ENCODE assay signal across 19 cellular contexts in the genomic region with DNA sequence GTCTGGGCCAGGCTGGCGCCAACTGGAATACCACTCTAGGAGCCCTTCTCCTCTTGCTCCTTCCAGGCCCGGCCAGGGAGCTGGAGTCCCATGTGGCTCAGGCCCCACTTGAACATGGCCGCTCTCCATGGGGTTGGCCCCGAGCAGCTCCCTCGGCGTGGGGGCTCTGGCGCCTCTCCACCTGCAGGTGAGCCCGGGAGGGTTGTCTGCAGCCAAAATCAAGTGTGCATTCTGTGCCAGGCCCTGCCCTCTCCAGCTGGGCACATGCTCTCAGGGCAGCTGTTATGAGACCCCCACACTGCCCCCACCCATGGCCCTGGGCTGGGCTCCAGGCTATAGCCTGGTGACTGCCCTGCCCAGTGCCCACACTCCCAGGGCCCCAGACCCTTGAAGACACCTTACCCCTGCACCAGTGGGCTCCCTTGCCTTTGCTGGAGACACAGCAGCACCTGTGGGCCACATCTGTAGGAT.
"Had no signal": no experiment of that assay in that cellular context is flagged by ENCODE, and none has a peak within 500 bp of the region (broad histone marks: within the 10 kb centered on the region; RNA-seq: fewer than 3 reads in every experiment).

No MANE protein-coding gene starts in this region.

- H3K27ac Mint-ChIP-seq: activated CD4-positive, alpha-beta T cell treated with anti-CD3 and anti-CD28 coated beads, Interleukin-2, amount 10 ng/mL, durations not matched to agents 24 days and 14 days; activated CD8-positive, alpha-beta T cell treated with anti-CD3 and anti-CD28 coated beads, Interleukin-2, amount 10 ng/mL, durations not matched to agents 7 days and 5 days; activated naive CD4-positive, alpha-beta T cell treated with anti-CD3 and anti-CD28 coated beads, Interleukin-2, amount 50 U/mL, for 24 hours; activated T-cell treated with anti-CD3 and anti-CD28 coated beads, Interleukin-2, amount 50 U/mL, for 24 hours; activated T-helper 2 cell treated with anti-CD3 and anti-CD28 coated beads, Interferon-gamma antibody, Interleukin-2, Interleukin-4, amounts not matched to agents 10 μg/mL and 5 μg/mL and 100 μg/mL, durations not matched to agents 14 hours and 24 hours and 36 hours; effector memory CD8-positive, alpha-beta T cell; naive thymus-derived CD8-positive, alpha-beta T cell had no signal

- H3K27ac ChIP-seq: epithelial cell of prostate, lower lobe of right lung, stomach had no signal

- H3K27me3 Mint-ChIP-seq: activated CD4-positive, alpha-beta T cell treated with anti-CD3 and anti-CD28 coated beads, Interleukin-2, amount 10 ng/mL, durations not matched to agents 24 days and 14 days; activated naive CD4-positive, alpha-beta T cell treated with anti-CD3 and anti-CD28 coated beads, Interleukin-2, amount 50 U/mL, for 24 hours had no signal

- H3K4me3 ChIP-seq: lower lobe of right lung, stomach had no signal

- H3K27me3 ChIP-seq: stomach had no signal

- H3K36me3 ChIP-seq: lower lobe of right lung, stomach had no signal

- H3K36me3 Mint-ChIP-seq: activated naive CD4-positive, alpha-beta T cell treated with anti-CD3 and anti-CD28 coated beads, Interleukin-2, amount 50 U/mL, for 24 hours; naive thymus-derived CD8-positive, alpha-beta T cell had no signal

- H3K9me3 Mint-ChIP-seq: activated CD4-positive, alpha-beta T cell treated with anti-CD3 and anti-CD28 coated beads, Interleukin-2, amount 10 ng/mL, durations not matched to agents 24 days and 14 days; activated naive CD4-positive, alpha-beta T cell treated with anti-CD3 and anti-CD28 coated beads, Interleukin-2, amount 50 U/mL, for 24 hours; activated T-cell treated with anti-CD3 and anti-CD28 coated beads, Interleukin-2, amount 50 U/mL, for 24 hours; activated T-helper 2 cell treated with anti-CD3 and anti-CD28 coated beads, Interferon-gamma antibody, Interleukin-2, Interleukin-4, amounts not matched to agents 10 μg/mL and 5 μg/mL and 100 μg/mL, durations not matched to agents 14 hours and 24 hours and 36 hours; effector memory CD8-positive, alpha-beta T cell; naive thymus-derived CD8-positive, alpha-beta T cell had no signal

- H3K4me1 Mint-ChIP-seq: activated CD4-positive, alpha-beta T cell treated with anti-CD3 and anti-CD28 coated beads, Interleukin-2, amount 10 ng/mL, durations not matched to agents 24 days and 14 days; activated naive CD4-positive, alpha-beta T cell treated with anti-CD3 and anti-CD28 coated beads, Interleukin-2, amount 50 U/mL, for 24 hours had no signal

- DNase-seq: activated CD4-positive, alpha-beta T cell treated with anti-CD3 and anti-CD28 coated beads, Interleukin-2, amount 10 ng/mL, durations not matched to agents 24 days and 14 days; activated CD4-positive, CD25-positive, alpha-beta regulatory T cell; activated CD8-positive, alpha-beta T cell treated with anti-CD3 and anti-CD28 coated beads, Interleukin-2, amount 10 ng/mL, durations not matched to agents 7 days and 5 days; activated T-cell treated with anti-CD3 and anti-CD28 coated beads, Interleukin-2, amount 50 U/mL, for 24 hours; effector memory CD8-positive, alpha-beta T cell; foreskin melanocyte; glutamatergic neuron; hippocampal formation; left colon; lower lobe of right lung; naive thymus-derived CD8-positive, alpha-beta T cell; occipital lobe; stomach; T-helper 1 cell; T-helper 9 cell had no signal

- ATAC-seq: activated CD8-positive, alpha-beta T cell treated with anti-CD3 and anti-CD28 coated beads, Interleukin-2, amount 10 ng/mL, durations not matched to agents 7 days and 5 days; effector memory CD8-positive, alpha-beta T cell; left colon; lower lobe of right lung; naive thymus-derived CD8-positive, alpha-beta T cell; SK-N-SH treated with all-trans-retinoic acid at 6 μM for 48 hours had no signal

- H3K9me3 ChIP-seq: lower lobe of right lung, stomach had no signal

- H3K4me3 Mint-ChIP-seq: activated CD4-positive, alpha-beta T cell treated with anti-CD3 and anti-CD28 coated beads, Interleukin-2, amount 10 ng/mL, durations not matched to agents 24 days and 14 days; activated CD8-positive, alpha-beta T cell treated with anti-CD3 and anti-CD28 coated beads, Interleukin-2, amount 10 ng/mL, durations not matched to agents 7 days and 5 days; activated naive CD4-positive, alpha-beta T cell treated with anti-CD3 and anti-CD28 coated beads, Interleukin-2, amount 50 U/mL, for 24 hours; activated T-cell treated with anti-CD3 and anti-CD28 coated beads, Interleukin-2, amount 50 U/mL, for 24 hours; effector memory CD8-positive, alpha-beta T cell; naive thymus-derived CD8-positive, alpha-beta T cell had no signal
